ENCODE assay signal across 1 cellular context in the genomic region with DNA sequence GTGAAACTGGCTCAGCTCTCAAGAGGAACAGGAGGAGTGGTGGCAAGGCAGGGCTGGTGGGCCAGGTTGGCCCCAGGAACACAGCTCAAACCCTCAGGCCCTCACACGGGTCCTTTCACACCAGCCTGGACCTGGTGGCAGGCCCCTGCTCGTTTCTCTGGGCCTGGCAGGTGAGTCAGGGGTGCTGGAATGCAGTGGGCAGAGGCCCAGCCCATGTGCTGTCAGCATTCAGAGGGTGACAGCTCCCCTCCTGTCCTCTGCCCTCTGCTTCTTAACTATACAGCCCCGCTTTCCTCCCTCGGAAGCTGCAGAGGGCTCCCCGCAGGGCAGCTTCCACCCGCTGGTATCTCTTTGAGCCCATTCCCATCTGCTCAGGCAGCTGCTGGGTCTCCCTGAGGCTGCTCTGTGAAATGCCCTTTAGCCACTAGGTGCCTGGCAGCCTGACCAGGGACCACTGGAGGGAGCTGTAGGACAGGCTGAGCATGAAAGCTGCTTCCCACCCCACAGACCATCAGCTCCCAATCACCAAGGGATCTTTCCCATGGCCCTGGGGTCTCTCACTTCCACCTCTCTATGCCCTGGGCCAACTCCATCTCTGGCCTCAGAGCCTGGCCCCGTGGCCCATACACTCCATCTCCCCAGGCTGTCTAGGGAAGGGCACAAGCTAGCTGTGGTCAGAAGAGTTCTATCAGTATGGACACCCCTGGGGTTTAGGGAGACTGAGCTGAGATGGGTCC.
TF ChIP-seq lines count a peak whose summit lies in the region.

No MANE protein-coding gene starts in this region.

TF ChIP-seq in GM12878, 131 proteins besides CTCF, POLR2A, EP300 and RAD21:
- TF ChIP-seq IRF4 (IDR thresholded peaks at IDR 0.05; ENCODE audit: low read depth, low read length) (peak; percentile 79), ATF7 (IDR thresholded peaks at IDR 0.05; ENCODE audit: low read depth) (no peak), ZNF207 (IDR thresholded peaks at IDR 0.05; ENCODE audit: borderline replicate concordance) (0 out of 2 replicates have a peak, but pooled peaks have one; percentile 41), TCF12 (IDR thresholded peaks at IDR 0.05; ENCODE audit: low read depth, low read length) (0 out of 2 replicates have a peak, but pooled peaks have one; percentile 12), BACH1 (IDR thresholded peaks at IDR 0.05; ENCODE audit: borderline replicate concordance) (0 out of 2 replicates have a peak, but pooled peaks have one; percentile 9), KDM1A (IDR thresholded peaks at IDR 0.05; ENCODE audit: borderline replicate concordance) (no peak), POU2F2 (IDR thresholded peaks at IDR 0.05; ENCODE audit: borderline replicate concordance, low read depth, low read length) (peak; percentile 36; the same call in 1 of the 3 replicates), CHD1 (IDR thresholded peaks at IDR 0.05; ENCODE audit: low read depth, low read length) (no peak), YY1 (IDR thresholded peaks at IDR 0.05; ENCODE audit: low read depth, low read length) (peak; percentile 34; the same call in 1 of the 2 replicates), IKZF1 (conservative IDR thresholded peaks at IDR 0.05) (peak; percentile 39), RB1 (IDR thresholded peaks at IDR 0.05; ENCODE audit: borderline replicate concordance) (0 out of 2 replicates have a peak, but pooled peaks have one; percentile 17), RUNX3 (IDR thresholded peaks at IDR 0.05; ENCODE audit: low read length) (peak; percentile 19; the same call in 1 of the 2 replicates), NBN (IDR thresholded peaks at IDR 0.05) (0 out of 2 replicates have a peak, but pooled peaks have one; percentile 30), SMC3 (IDR thresholded peaks at IDR 0.05; ENCODE audit: borderline replicate concordance, low read length) (peak; percentile 72)
- TF ChIP-seq, protein P1, sequence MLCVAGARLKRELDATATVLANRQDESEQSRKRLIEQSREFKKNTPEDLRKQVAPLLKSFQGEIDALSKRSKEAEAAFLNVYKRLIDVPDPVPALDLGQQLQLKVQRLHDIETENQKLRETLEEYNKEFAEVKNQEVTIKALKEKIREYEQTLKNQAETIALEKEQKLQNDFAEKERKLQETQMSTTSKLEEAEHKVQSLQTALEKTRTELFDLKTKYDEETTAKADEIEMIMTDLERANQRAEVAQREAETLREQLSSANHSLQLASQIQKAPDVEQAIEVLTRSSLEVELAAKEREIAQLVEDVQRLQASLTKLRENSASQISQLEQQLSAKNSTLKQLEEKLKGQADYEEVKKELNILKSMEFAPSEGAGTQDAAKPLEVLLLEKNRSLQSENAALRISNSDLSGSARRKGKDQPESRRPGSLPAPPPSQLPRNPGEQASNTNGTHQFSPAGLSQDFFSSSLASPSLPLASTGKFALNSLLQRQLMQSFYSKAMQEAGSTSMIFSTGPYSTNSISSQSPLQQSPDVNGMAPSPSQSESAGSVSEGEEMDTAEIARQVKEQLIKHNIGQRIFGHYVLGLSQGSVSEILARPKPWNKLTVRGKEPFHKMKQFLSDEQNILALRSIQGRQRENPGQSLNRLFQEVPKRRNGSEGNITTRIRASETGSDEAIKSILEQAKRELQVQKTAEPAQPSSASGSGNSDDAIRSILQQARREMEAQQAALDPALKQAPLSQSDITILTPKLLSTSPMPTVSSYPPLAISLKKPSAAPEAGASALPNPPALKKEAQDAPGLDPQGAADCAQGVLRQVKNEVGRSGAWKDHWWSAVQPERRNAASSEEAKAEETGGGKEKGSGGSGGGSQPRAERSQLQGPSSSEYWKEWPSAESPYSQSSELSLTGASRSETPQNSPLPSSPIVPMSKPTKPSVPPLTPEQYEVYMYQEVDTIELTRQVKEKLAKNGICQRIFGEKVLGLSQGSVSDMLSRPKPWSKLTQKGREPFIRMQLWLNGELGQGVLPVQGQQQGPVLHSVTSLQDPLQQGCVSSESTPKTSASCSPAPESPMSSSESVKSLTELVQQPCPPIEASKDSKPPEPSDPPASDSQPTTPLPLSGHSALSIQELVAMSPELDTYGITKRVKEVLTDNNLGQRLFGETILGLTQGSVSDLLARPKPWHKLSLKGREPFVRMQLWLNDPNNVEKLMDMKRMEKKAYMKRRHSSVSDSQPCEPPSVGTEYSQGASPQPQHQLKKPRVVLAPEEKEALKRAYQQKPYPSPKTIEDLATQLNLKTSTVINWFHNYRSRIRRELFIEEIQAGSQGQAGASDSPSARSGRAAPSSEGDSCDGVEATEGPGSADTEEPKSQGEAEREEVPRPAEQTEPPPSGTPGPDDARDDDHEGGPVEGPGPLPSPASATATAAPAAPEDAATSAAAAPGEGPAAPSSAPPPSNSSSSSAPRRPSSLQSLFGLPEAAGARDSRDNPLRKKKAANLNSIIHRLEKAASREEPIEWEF (IDR thresholded peaks at IDR 0.05; ENCODE audit: insufficient replicate concordance, low read depth, low read length) = no peak
